Comparison of ENCODE assay signal across 29 cellular contexts in genomic region chr17:82868715-82869131, GRCh38. TPM values are rescaled to one million over a fixed set of nuclear protein-coding genes. Genes with fewer than 3 reads are reported as not detected.
DNase-seq lines count a peak whose midpoint lies in the region; ATAC-seq and TF ChIP-seq lines count a peak whose summit lies in the region.
"Had no signal": no experiment of that assay in that cellular context is flagged by ENCODE, and none has a peak within 500 bp of the region (broad histone marks: within the 10 kb centered on the region; RNA-seq: fewer than 3 reads in every experiment).

No MANE protein-coding gene starts in this region.

- no peaks in the 10 kb centered on the region for H3K9me2 ChIP-seq in Karpas-422 (replicated peaks; ENCODE audit: insufficient read depth, low read length)

- ATAC-seq in DND-41 (ENCODE audit: insufficient read depth, low read depth) = no peak
- ATAC-seq in GM18520 (IDR thresholded peaks at IDR 0.05; ENCODE audit: unreplicated experiment) = no peak
- ATAC-seq in HG03175 (IDR thresholded peaks at IDR 0.05; ENCODE audit: unreplicated experiment) = no peak
- ATAC-seq: effector memory CD8-positive, alpha-beta T cell; esophagus mucosa; heart right ventricle; sciatic nerve had no signal

- no peaks in the 10 kb centered on the region for H3K27me3 ChIP-seq in DND-41 (ENCODE audit: insufficient read depth, low read length, poor library complexity)
- H3K27me3 ChIP-seq in Karpas-422 (ENCODE audit: low read length) = no peaks in the 10 kb centered on the region
- no peaks in the 10 kb centered on the region for H3K27me3 ChIP-seq in left ventricle myocardium inferior (ENCODE audit: low read depth)
- H3K27me3 ChIP-seq: breast epithelium, heart right ventricle, neutrophil, SJCRH30, upper lobe of left lung had no signal

- DNase-seq in DND-41 = no peak
- DNase-seq in Karpas-422 = no peak
- peak; percentile 36 for DNase-seq in posterior vena cava (ENCODE audit: low spot score)
- DNase-seq in left ventricle myocardium inferior = no peak
- DNase-seq: activated CD4-positive, alpha-beta T cell treated with anti-CD3 and anti-CD28 coated beads for 48 hours; activated naive CD4-positive, alpha-beta T cell treated with Interleukin-2 at 50 U/mL for 16 hours; activated T-cell treated with anti-CD3 and anti-CD28 coated beads, Interleukin-2, amount 50 U/mL, for 48 hours; amniotic stem cell; effector memory CD8-positive, alpha-beta T cell; foreskin fibroblast; heart right ventricle; HFFc6; IMR-90; NCI-H1048; NCI-H1694; NCI-H748 treated with DMSO at 0.1 percent for 48 hours; SJCRH30; stimulated activated CD4-positive, alpha-beta T cell treated with anti-CD3 and anti-CD28 coated beads, Interleukin-12 subunit alpha, Interleukin-12 subunit beta, amount 100 ng/mL, for 4 hours; stimulated activated CD4-positive, alpha-beta T cell treated with anti-CD3 and anti-CD28 coated beads, Interleukin-4, amount 100 ng/mL, for 1 hour; substantia nigra had no signal

- TF ChIP-seq CTCF in DND-41 (IDR thresholded peaks at IDR 0.05; ENCODE audit: borderline replicate concordance, extremely low read depth, low read length, poor library complexity, severe bottlenecking) (no peak), brain (conservative IDR thresholded peaks at IDR 0.05) (no peak), left ventricle myocardium inferior (IDR thresholded peaks at IDR 0.05; ENCODE audit: borderline replicate concordance) (no peak)

- peaks cover 72% of the 10 kb centered on the region for H3K36me3 ChIP-seq in DND-41 (ENCODE audit: insufficient read depth, low read length)
- H3K36me3 ChIP-seq in Karpas-422 (ENCODE audit: insufficient read depth, low read length) = no peaks in the 10 kb centered on the region
- H3K36me3 ChIP-seq in left ventricle myocardium inferior = peaks cover 23% of the 10 kb centered on the region
- H3K36me3 ChIP-seq: breast epithelium had no signal

- H3K4me1 ChIP-seq in DND-41 (ENCODE audit: insufficient read depth, low read length) (peaks cover 62% of the 10 kb centered on the region), Karpas-422 (ENCODE audit: low read length) (peaks cover 43% of the 10 kb centered on the region), left ventricle myocardium inferior (peaks cover 73% of the 10 kb centered on the region)
- H3K4me1 ChIP-seq: prostate gland had no signal

- peaks cover 12% of the 10 kb centered on the region for H3K36me3 Mint-ChIP-seq in brain

- intact Hi-C loops in posterior vena cava (cut with DNase I) (no loop called here), left ventricle myocardium inferior (cut with micrococcal nuclease) (no loop called here)

- no peak overlapping the region for H3K4me3 Mint-ChIP-seq in brain
- H3K4me3 Mint-ChIP-seq: effector memory CD8-positive, alpha-beta T cell; HFFc6 had no signal

- peaks cover 6% of the 10 kb centered on the region for H3K27me3 Mint-ChIP-seq in brain
- H3K27me3 Mint-ChIP-seq: effector memory CD8-positive, alpha-beta T cell had no signal

- peak overlapping the region in 4 of 5 experiments; percentile 47 to 80 (median 58) for H3K27ac Mint-ChIP-seq in brain
- H3K27ac Mint-ChIP-seq: HFFc6 had no signal

- peak overlapping the region; percentile 46 for H3K27ac ChIP-seq in DND-41 (ENCODE audit: low read length)
- no peak overlapping the region for H3K27ac ChIP-seq in Karpas-422 (ENCODE audit: low read length)
- H3K27ac ChIP-seq in left ventricle myocardium inferior (replicated peaks) = no peak overlapping the region
- H3K27ac ChIP-seq: neutrophil, prostate gland, SJCRH30, upper lobe of left lung had no signal

- H2AFZ ChIP-seq in DND-41 (ENCODE audit: low read depth, low read length) = no peak overlapping the region
- H2AFZ ChIP-seq in Karpas-422 (ENCODE audit: low read length) = no peak overlapping the region

- peaks cover 87% of the 10 kb centered on the region for H3K79me2 ChIP-seq in DND-41 (ENCODE audit: insufficient read depth, low read length)
- H3K79me2 ChIP-seq in Karpas-422 (ENCODE audit: low read length) = peaks cover 21% of the 10 kb centered on the region

- H3K4me3 ChIP-seq in DND-41 (ENCODE audit: low read depth in 1 of 2, low read length in 2 of 2) (no peak overlapping the region), Karpas-422 (ENCODE audit: low read length) (no peak overlapping the region), left ventricle myocardium inferior (no peak overlapping the region)
- H3K4me3 ChIP-seq: breast epithelium, heart right ventricle, prostate gland, SJCRH30, upper lobe of left lung had no signal

- H3K9me3 Mint-ChIP-seq in brain = no peaks in the 10 kb centered on the region
- H3K9me3 Mint-ChIP-seq: effector memory CD8-positive, alpha-beta T cell; HFFc6 had no signal

- H3K4me2 ChIP-seq in DND-41 (ENCODE audit: insufficient read depth, low read length) (no peak overlapping the region), Karpas-422 (ENCODE audit: low read depth, low read length, poor library complexity, severe bottlenecking) (peak overlapping the region; percentile 54)

- H3K9ac ChIP-seq in DND-41 (ENCODE audit: low read depth, low read length) (no peak overlapping the region), Karpas-422 (ENCODE audit: low read length) (no peak overlapping the region)

- H3K9me3 ChIP-seq in DND-41 (ENCODE audit: insufficient read depth, low read length, severe bottlenecking) (no peaks in the 10 kb centered on the region), Karpas-422 (ENCODE audit: low read length) (no peaks in the 10 kb centered on the region), left ventricle myocardium inferior (replicated peaks) (no peaks in the 10 kb centered on the region)
- H3K9me3 ChIP-seq: breast epithelium, heart right ventricle, neutrophil, prostate gland, SJCRH30, upper lobe of left lung had no signal

- H4K20me1 ChIP-seq in DND-41 (ENCODE audit: insufficient read depth, low read length) (peaks cover 25% of the 10 kb centered on the region; the same call in 1 of the 2 replicates), Karpas-422 (ENCODE audit: insufficient read depth, low read depth, low read length) (no peaks in the 10 kb centered on the region)

- H3K4me1 Mint-ChIP-seq in brain = peaks cover 54% of the 10 kb centered on the region

RNA-seq across cellular contexts. Expression of gene ZNF750, which starts 28.9 kb away (rescaled TPM):
- total RNA-seq in Karpas-422 (2014; rRNA removed; shearing (Covaris generic); ENCODE audit: low replicate concordance) = not detected in 2 replicates
- 0.31 TPM for polyA plus RNA-seq in brain (ENCODE audit: insufficient read depth, low read depth, low replicate concordance)
- not detected for total RNA-seq in posterior vena cava
- total RNA-seq in left ventricle myocardium inferior = not detected
- total RNA-seq: HFFc6, IMR-90, sciatic nerve, SJCRH30 had no signal
- polyA plus RNA-seq: IMR-90 had no signal
